ENCODE assay signal across 8 cellular contexts in the genomic region with DNA sequence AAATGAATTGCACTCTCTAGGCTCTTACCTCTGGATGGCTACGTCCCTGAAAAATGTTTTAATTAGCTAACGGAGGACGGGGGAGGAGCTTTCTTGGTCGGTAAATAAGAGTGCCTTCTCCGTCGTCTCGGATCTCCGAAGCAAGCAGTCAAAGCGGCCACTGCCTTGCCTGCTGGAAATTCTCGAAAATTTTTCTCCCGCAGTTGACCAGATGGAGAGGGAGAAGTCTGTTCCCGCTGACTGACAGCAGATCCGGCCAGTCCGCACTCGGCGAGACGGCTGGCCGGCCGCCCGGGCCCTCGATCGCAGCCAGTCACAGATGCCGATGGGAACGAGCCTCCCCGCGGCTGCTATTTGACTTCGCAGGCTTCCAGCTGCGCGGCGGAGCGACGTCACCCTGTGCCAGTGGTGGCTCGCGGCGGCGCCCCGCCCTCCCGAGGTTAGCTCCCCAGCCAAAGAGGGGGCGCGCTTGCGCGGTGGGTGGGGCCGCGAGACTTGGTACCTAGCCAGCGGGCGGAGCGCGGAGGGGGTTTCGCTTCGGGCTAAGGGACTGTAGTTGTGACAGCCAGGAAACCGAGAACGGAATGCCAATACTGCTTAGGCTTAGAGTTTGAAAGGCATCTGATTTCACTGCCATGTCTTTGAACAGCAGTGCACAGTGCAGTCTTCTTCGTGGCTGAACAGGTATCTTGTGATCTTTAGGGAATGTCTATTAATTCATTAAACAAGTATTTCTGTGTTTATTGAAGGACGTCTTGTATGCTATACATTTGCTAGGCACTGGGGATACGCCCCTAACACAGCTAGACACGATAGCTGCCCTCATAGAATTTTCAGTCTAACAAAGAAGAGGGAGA. TPM values are rescaled to one million over a fixed set of nuclear protein-coding genes. Genes with fewer than 3 reads are reported as not detected.
A peak's percentile ranks its signal among the peaks of the same experiment; 100 is the strongest.
DNase-seq lines count a peak whose midpoint lies in the region; ATAC-seq and TF ChIP-seq lines count a peak whose summit lies in the region.

Gene PPM1K, minus strand, starts transcription at position 184 of the 857 bp plus-strand sequence. CDS start 5,978 bp downstream, outside the sequence.

- no peaks in the 10 kb centered on the region for H3K36me3 ChIP-seq in breast epithelium
- H3K36me3 ChIP-seq in skeletal muscle tissue (ENCODE audit: control insufficient read depth in 3 of 3, insufficient read depth in 3 of 3, low read length in 3 of 3) = no peaks in the 10 kb centered on the region

- peak within 1 kb of the TSS; percentile 89 to 90 (median 89) for H3K9ac ChIP-seq in skeletal muscle tissue (ENCODE audit: low read depth in 1 of 3, low read length in 3 of 3)

- TF ChIP-seq POLR2A in breast epithelium (IDR thresholded peaks at IDR 0.05) = peak; percentile 55

- H3K27ac ChIP-seq in VCaP (peak within 1 kb of the TSS; percentile 94), breast epithelium (peak within 1 kb of the TSS; percentile 97 to 98), skeletal muscle tissue (ENCODE audit: low read depth, low read length) (peak within 1 kb of the TSS; percentile 98)

- in situ Hi-C loops in ACHN (cut with HindIII; ENCODE audit: low pct_ligation_motif_present, low pct_unique_long_range_greater_than_20kb, low sequenced_read_pairs) = no loop called here

- DNase-seq in ACHN (peak; percentile 96), NCI-H2196 treated with DMSO at 0.1 percent for 48 hours (lab: John Stamatoyannopoulos, UW; ENCODE audit: unreplicated experiment) (peak; percentile 78), breast epithelium (ENCODE audit: low spot score in 2 of 2) (peak; percentile 98 to 99)

- TF ChIP-seq CTCF in VCaP (conservative IDR thresholded peaks at IDR 0.05) (no peak), breast epithelium (IDR thresholded peaks at IDR 0.05) (no peak)

- H3K4me3 ChIP-seq in breast epithelium (peak within 1 kb of the TSS; percentile 64 to 76 (median 70)), iPS-18c (ENCODE audit: insufficient read depth, low read depth, low read length) (peak within 1 kb of the TSS; percentile 78), skeletal muscle tissue (ENCODE audit: low read length in 3 of 3) (peak within 1 kb of the TSS; percentile 91 to 93 (median 92))

- H3K27me3 ChIP-seq in breast epithelium = no peaks in the 10 kb centered on the region
- H3K27me3 ChIP-seq in skeletal muscle tissue (ENCODE audit: control insufficient read depth in 3 of 3, insufficient read depth in 3 of 3, low read length in 3 of 3) = no peaks in the 10 kb centered on the region

- H3K4me1 ChIP-seq in breast epithelium = no peaks in the 10 kb centered on the region
- peaks cover 6 to 19% (median 15%) of the 10 kb centered on the region in 3 donors for H3K4me1 ChIP-seq in skeletal muscle tissue (ENCODE audit: control insufficient read depth in 3 of 3, insufficient read depth in 3 of 3, low read length in 3 of 3)

- intact Hi-C loops in breast epithelium (cut with DNase I; ENCODE audit: low total_unique reads) = no loop called here

- ATAC-seq in GM18870 (IDR thresholded peaks at IDR 0.05; ENCODE audit: unreplicated experiment) = peak; percentile 72
- ATAC-seq in HG03135 (IDR thresholded peaks at IDR 0.05; ENCODE audit: unreplicated experiment) = peak; percentile 81

- H3K9me3 ChIP-seq in breast epithelium (no peaks in the 10 kb centered on the region), iPS-18c (ENCODE audit: control insufficient read depth, insufficient read depth, low read length) (peaks cover 3% of the 10 kb centered on the region), skeletal muscle tissue (ENCODE audit: control insufficient read depth in 3 of 3, low read length in 3 of 3) (no peaks in the 10 kb centered on the region)

RNA-seq across cellular contexts. Expression of gene PPM1K, which starts in this region (rescaled TPM):
- total RNA-seq in breast epithelium (10 to 100 TPM; 13.8 to 26.2 (median 20.5) TPM), skeletal muscle tissue (22.4 TPM)

Comparison
In these comparisons a context has a peak if more than half of its experiments do, and no peak if none do; other contexts are left out.
1. Peak in every context shown above with its lines: DNase-seq, ATAC-seq, H3K4me3 ChIP-seq and H3K27ac ChIP-seq.